9 cellular contexts compared by ENCODE assay signal in genomic region chr1:205678286-205679111, GRCh38. TPM values are rescaled to one million over a fixed set of nuclear protein-coding genes. Genes with fewer than 3 reads are reported as not detected.
A peak's percentile ranks its signal among the peaks of the same experiment; 100 is the strongest.
DNase-seq lines count a peak whose midpoint lies in the region; ATAC-seq and TF ChIP-seq lines count a peak whose summit lies in the region.
"Had no signal": no experiment of that assay in that cellular context is flagged by ENCODE, and none has a peak within 500 bp of the region (broad histone marks: within the 10 kb centered on the region; RNA-seq: fewer than 3 reads in every experiment).

No MANE protein-coding gene starts in this region.

- H2BK120ac ChIP-seq in IMR-90 (ENCODE audit: low read depth, low read length): no peak overlapping the region

- H3K27ac Mint-ChIP-seq in activated T-helper 2 cell treated with anti-CD3 and anti-CD28 coated beads, Interferon-gamma antibody, Interleukin-2, Interleukin-4, amounts not matched to agents 10 μg/mL and 5 μg/mL and 100 μg/mL, durations not matched to agents 14 hours and 24 hours and 36 hours: no peak overlapping the region
- H3K27ac Mint-ChIP-seq in CD14-positive monocyte: peak overlapping the region in 1 of 7 donors; percentile 62

- no peaks in the 10 kb centered on the region for H3K9me2 ChIP-seq in hepatocyte (replicated peaks; ENCODE audit: insufficient read depth)

- H3K36me3 ChIP-seq in IMR-90 (ENCODE audit: control insufficient read depth, insufficient read depth, low read length) (no peaks in the 10 kb centered on the region), hepatocyte (replicated peaks; ENCODE audit: insufficient read depth, low read depth) (no peaks in the 10 kb centered on the region), rectal smooth muscle tissue (ENCODE audit: control insufficient read depth, insufficient read depth, low read length) (no peaks in the 10 kb centered on the region)
- H3K36me3 ChIP-seq: pancreas had no signal

- H2AK5ac ChIP-seq in IMR-90 (ENCODE audit: low read depth, low read length): 0 out of 2 replicates have a peak overlapping the region, but pooled peaks have one; percentile 52

- H3K18ac ChIP-seq in IMR-90 (ENCODE audit: low read depth, low read length): no peak overlapping the region

- no peak for TF ChIP-seq CTCF in IMR-90 (conservative IDR thresholded peaks at IDR 0.05; ENCODE audit: low read depth, low read length)
- no peak for TF ChIP-seq CTCF in hepatocyte (IDR thresholded peaks at IDR 0.05; ENCODE audit: poor library complexity)
- no peak for TF ChIP-seq CTCF in CD14-positive monocyte (IDR thresholded peaks at IDR 0.05)

- H3K79me2 ChIP-seq in hepatocyte: peaks cover 38% of the 10 kb centered on the region

- H3K4me1 Mint-ChIP-seq in activated T-helper 2 cell treated with anti-CD3 and anti-CD28 coated beads, Interferon-gamma antibody, Interleukin-2, Interleukin-4, amounts not matched to agents 10 μg/mL and 5 μg/mL and 100 μg/mL, durations not matched to agents 14 hours and 24 hours and 36 hours (ENCODE audit: low read depth): peaks cover 7% of the 10 kb centered on the region
- H3K4me1 Mint-ChIP-seq in CD14-positive monocyte: peaks cover 27% of the 10 kb centered on the region

- peak overlapping the region; percentile 42 for H3K4me2 ChIP-seq in IMR-90 (ENCODE audit: low read depth, low read length)
- H3K4me2 ChIP-seq in hepatocyte: peak overlapping the region; percentile 99

- peaks cover 19% of the 10 kb centered on the region for H3K27me3 Mint-ChIP-seq in activated T-helper 2 cell treated with anti-CD3 and anti-CD28 coated beads, Interferon-gamma antibody, Interleukin-2, Interleukin-4, amounts not matched to agents 10 μg/mL and 5 μg/mL and 100 μg/mL, durations not matched to agents 14 hours and 24 hours and 36 hours (ENCODE audit: low read depth)
- H3K27me3 Mint-ChIP-seq in CD14-positive monocyte (ENCODE audit: low read depth in 3 of 3): peaks cover 28 to 36% (median 33%) of the 10 kb centered on the region in 3 donors

- peaks cover 3% of the 10 kb centered on the region; the same call in 1 of the 2 replicates for H3K27me3 ChIP-seq in IMR-90 (ENCODE audit: control insufficient read depth, insufficient read depth, low read length)
- no peaks in the 10 kb centered on the region for H3K27me3 ChIP-seq in hepatocyte
- H3K27me3 ChIP-seq in rectal smooth muscle tissue (ENCODE audit: control insufficient read depth, insufficient read depth, low read length): no peaks in the 10 kb centered on the region
- H3K27me3 ChIP-seq: pancreas had no signal

- peak overlapping the region; percentile 69 for H2AK9ac ChIP-seq in IMR-90 (replicated peaks; ENCODE audit: low read depth, low read length, poor library complexity)

- H3K56ac ChIP-seq in IMR-90 (ENCODE audit: extremely low read depth, insufficient read depth, low read length): no peak overlapping the region

- H4K20me1 ChIP-seq in IMR-90 (ENCODE audit: insufficient read depth, low read length): no peaks in the 10 kb centered on the region
- no peaks in the 10 kb centered on the region for H4K20me1 ChIP-seq in hepatocyte (ENCODE audit: insufficient read depth, poor library complexity, severe bottlenecking)

- H2BK20ac ChIP-seq in IMR-90 (ENCODE audit: low read depth, low read length): no peak overlapping the region

- CTCF ChIA-PET in IMR-90 (lab: Yijun Ruan, JAX): interaction anchor here (0.6 to 1.5 kb wide), 4 partner anchors 16 to 24 kb away, joined by 3 to 7 read pairs (median 4); no protein-coding TSS in a partner anchor

- no peak overlapping the region for H2BK15ac ChIP-seq in IMR-90 (ENCODE audit: low read depth, low read length)

- no peak overlapping the region for H3K4me3 ChIP-seq in IMR-90 (ENCODE audit: insufficient read depth, low read depth, low read length)
- H3K4me3 ChIP-seq in hepatocyte: no peak overlapping the region
- peak overlapping the region; percentile 4 for H3K4me3 ChIP-seq in rectal smooth muscle tissue (ENCODE audit: low read length)
- H3K4me3 ChIP-seq: pancreas had no signal

- 0 out of 2 replicates have a peak, but pooled peaks cover 3% of the 10 kb centered on the region for H3K9me1 ChIP-seq in IMR-90 (ENCODE audit: insufficient read depth, low read length)

- H2AFZ ChIP-seq in IMR-90 (replicated peaks; ENCODE audit: low read length, poor library complexity): peak overlapping the region; percentile 98
- H2AFZ ChIP-seq in hepatocyte: no peak overlapping the region

- TF ChIP-seq POLR2A in IMR-90 (IDR thresholded peaks at IDR 0.05; ENCODE audit: low read depth, low read length): no peak

- H3K27ac ChIP-seq in IMR-90 (ENCODE audit: insufficient read depth, low read length) (peak overlapping the region; percentile 46; the same call in 1 of the 2 replicates), hepatocyte (peak overlapping the region; percentile 74), rectal smooth muscle tissue (ENCODE audit: low read depth, low read length) (no peak overlapping the region)
- H3K27ac ChIP-seq: pancreas had no signal

- dilution Hi-C loops in IMR-90 (cut with HindIII; ENCODE audit: low sequenced_read_pairs, unreplicated experiment): no loop called here

- H4K8ac ChIP-seq in IMR-90 (ENCODE audit: low read depth in 2 of 2, low read length in 2 of 2): peak overlapping the region in 1 of 2 experiments; percentile 86; a peak in 2 of 4 replicates

- H3K4ac ChIP-seq in IMR-90 (ENCODE audit: low read depth, low read length): peak overlapping the region; percentile 11; the same call in 1 of the 2 replicates

- DNase-seq in IMR-90 (peak; percentile 55), hepatocyte (ENCODE audit: low spot score) (peak; percentile 42), NCI-H2107 (lab: John Stamatoyannopoulos, UW) (no peak), CD14-positive monocyte (ENCODE audit: low spot score) (no peak), HuH-7 (ENCODE audit: low spot score) (no peak)
- DNase-seq in activated T-helper 2 cell treated with anti-CD3 and anti-CD28 coated beads, Interferon-gamma antibody, Interleukin-2, Interleukin-4, amounts not matched to agents 10 μg/mL and 5 μg/mL and 100 μg/mL, durations not matched to agents 14 hours and 24 hours and 36 hours (ENCODE audit: low spot score): no peak
- DNase-seq in stimulated activated naive CD4-positive, alpha-beta T cell treated with Interleukin-2 at 50 U/mL for 16 hours (lab: John Stamatoyannopoulos, UW): no peak
- DNase-seq: pancreas had no signal

- H3K4me3 Mint-ChIP-seq in activated T-helper 2 cell treated with anti-CD3 and anti-CD28 coated beads, Interferon-gamma antibody, Interleukin-2, Interleukin-4, amounts not matched to agents 10 μg/mL and 5 μg/mL and 100 μg/mL, durations not matched to agents 14 hours and 24 hours and 36 hours (ENCODE audit: low read depth): peak overlapping the region; percentile 81
- H3K4me3 Mint-ChIP-seq in CD14-positive monocyte: peak overlapping the region in 1 of 2 donors; percentile 87

- ATAC-seq in IMR-90 (ENCODE audit: low read depth): peak; percentile 5

- POLR2A ChIA-PET in IMR-90 (lab: Charles Lee; ENCODE audit: unreplicated experiment): no interaction called here

- 57% methylated on average over 1 of the region's 10 CpGs; no CpG with 5 or more reads in 1 of the 2 experiments for WGBS in IMR-90 (ENCODE audit: extremely low coverage in 2 of 2, insufficient read length in 1 of 2), 2 experiments
- WGBS in hepatocyte (ENCODE audit: low lambda C conversion rate, missing lambda C conversion rate): 42% methylated on average over 10 of the region's 10 CpGs

- H3K4me1 ChIP-seq in IMR-90 (ENCODE audit: control insufficient read depth, insufficient read depth, low read length) (peaks cover 12% of the 10 kb centered on the region), hepatocyte (ENCODE audit: insufficient read depth) (peaks cover 48% of the 10 kb centered on the region), rectal smooth muscle tissue (ENCODE audit: control insufficient read depth, insufficient read depth, low read length) (no peaks in the 10 kb centered on the region)
- H3K4me1 ChIP-seq: pancreas had no signal

- no peak overlapping the region for H3K14ac ChIP-seq in IMR-90 (replicated peaks; ENCODE audit: low read depth, low read length)

- no peaks in the 10 kb centered on the region for H3K9me3 Mint-ChIP-seq in activated T-helper 2 cell treated with anti-CD3 and anti-CD28 coated beads, Interferon-gamma antibody, Interleukin-2, Interleukin-4, amounts not matched to agents 10 μg/mL and 5 μg/mL and 100 μg/mL, durations not matched to agents 14 hours and 24 hours and 36 hours
- H3K9me3 Mint-ChIP-seq in CD14-positive monocyte: peaks cover 0 to 11% (median 1%) of the 10 kb centered on the region in 7 donors

- H3K9me3 ChIP-seq in IMR-90 (ENCODE audit: control insufficient read depth, insufficient read depth, low read length) (no peaks in the 10 kb centered on the region), hepatocyte (ENCODE audit: low read depth) (no peaks in the 10 kb centered on the region)
- H3K9me3 ChIP-seq: pancreas had no signal

- in situ Hi-C loops in IMR-90 (cut with MboI; ENCODE audit: low sequenced_read_pairs): no loop called here

- H3K79me1 ChIP-seq in IMR-90 (ENCODE audit: low read depth in 1 of 2, low read length in 2 of 2): peaks cover 5 to 19% of the 10 kb centered on the region in 2 experiments; a peak in 3 of 4 replicates

- no peaks in the 10 kb centered on the region for H3K36me3 Mint-ChIP-seq in activated T-helper 2 cell treated with anti-CD3 and anti-CD28 coated beads, Interferon-gamma antibody, Interleukin-2, Interleukin-4, amounts not matched to agents 10 μg/mL and 5 μg/mL and 100 μg/mL, durations not matched to agents 14 hours and 24 hours and 36 hours (ENCODE audit: low read depth)
- H3K36me3 Mint-ChIP-seq in CD14-positive monocyte: peaks cover 0 to 7% of the 10 kb centered on the region in 2 donors

- no peak overlapping the region for H2BK5ac ChIP-seq in IMR-90 (ENCODE audit: low read depth, low read length, poor library complexity, severe bottlenecking)

- no peak overlapping the region; the same call in 1 of the 2 replicates for H4K91ac ChIP-seq in IMR-90 (ENCODE audit: insufficient read depth, low read depth, low read length)

- TF ChIP-seq RAD21 in IMR-90 (IDR thresholded peaks at IDR 0.05; ENCODE audit: low read length): no peak

- H3K9ac ChIP-seq in IMR-90 (ENCODE audit: low read depth, low read length) (no peak overlapping the region), rectal smooth muscle tissue (ENCODE audit: low read length) (no peak overlapping the region)

- no peak overlapping the region; the same call in 1 of the 2 replicates for H4K5ac ChIP-seq in IMR-90 (ENCODE audit: low read depth, low read length)

- BruUV-seq in IMR-90 (replicated peaks; lab: Mats Ljungman, UMichigan): no TSS peak

- H3K23ac ChIP-seq in IMR-90 (ENCODE audit: low read depth, low read length): 0 out of 2 replicates have a peak overlapping the region, but pooled peaks have one; percentile 0

- intact Hi-C loops in IMR-90 (cut with micrococcal nuclease) (no loop called here), CD14-positive monocyte (cut with micrococcal nuclease) (no loop called here)
- intact Hi-C loops in activated T-helper 2 cell treated with anti-CD3 and anti-CD28 coated beads, Interferon-gamma antibody, Interleukin-2, Interleukin-4, amounts not matched to agents 10 μg/mL and 5 μg/mL and 100 μg/mL, durations not matched to agents 14 hours and 24 hours and 36 hours (cut with micrococcal nuclease): no loop called here

RNA-seq across cellular contexts. Expression of gene SLC45A3, which starts 1.8 kb away (rescaled TPM):
- total RNA-seq in IMR-90 (2012; rRNA removed) (1.1 and 1.4 TPM in 2 replicates), hepatocyte (10.0 and 12.2 TPM in 2 replicates)
- polyA plus RNA-seq in IMR-90 (2012; rRNA removed) (2.5 and 3.0 TPM in 2 replicates), hepatocyte (4.6 and 4.8 TPM in 2 replicates), CD14-positive monocyte (under 1 TPM in 1 of 2 donors, not detected in 1; 0.11 TPM)
- polyA plus RNA-seq in IMR-90 (2012; cell fraction: cytosol; rRNA removed): 1.1 and 2.4 TPM in 2 replicates
- polyA plus RNA-seq in IMR-90 (2012; cell fraction: nucleus; rRNA removed; ENCODE audit: low replicate concordance): 2.9 and 5.4 TPM in 2 replicates
- 1.5 and 2.0 TPM in 2 replicates for total RNA-seq in activated T-helper 2 cell treated with anti-CD3 and anti-CD28 coated beads, Interferon-gamma antibody, Interleukin-2, Interleukin-4, amounts not matched to agents 10 μg/mL and 5 μg/mL and 100 μg/mL, durations not matched to agents 14 hours and 24 hours and 36 hours

RNA-seq across cellular contexts. Expression of gene ELK4, which starts 46.7 kb away (rescaled TPM):
- total RNA-seq in IMR-90 (2012; rRNA removed) (11.3 and 15.6 TPM in 2 replicates), hepatocyte (16.0 and 19.1 TPM in 2 replicates)
- polyA plus RNA-seq in IMR-90 (2012; rRNA removed) (3.3 and 4.6 TPM in 2 replicates), hepatocyte (4.7 and 6.1 TPM in 2 replicates), CD14-positive monocyte (1 to 10 TPM; 1.4 to 2.6 TPM)
- 0.54 and 0.71 TPM in 2 replicates for polyA plus RNA-seq in IMR-90 (2012; cell fraction: cytosol; rRNA removed)
- polyA plus RNA-seq in IMR-90 (2012; cell fraction: nucleus; rRNA removed; ENCODE audit: low replicate concordance): 1.1 and 8.4 TPM in 2 replicates
- 68.8 and 80.3 TPM in 2 replicates for total RNA-seq in activated T-helper 2 cell treated with anti-CD3 and anti-CD28 coated beads, Interferon-gamma antibody, Interleukin-2, Interleukin-4, amounts not matched to agents 10 μg/mL and 5 μg/mL and 100 μg/mL, durations not matched to agents 14 hours and 24 hours and 36 hours

Comparison
In these comparisons a context has a peak if more than half of its experiments do, and no peak if none do; other contexts are left out.
1. DNase-seq: peak in IMR-90 (single experiment) and hepatocyte (single experiment); none in activated T-helper 2 cell treated with anti-CD3 and anti-CD28 coated beads, Interferon-gamma antibody, Interleukin-2, Interleukin-4, amounts not matched to agents 10 μg/mL and 5 μg/mL and 100 μg/mL, durations not matched to agents 14 hours and 24 hours and 36 hours (single experiment), NCI-H2107 (single experiment), CD14-positive monocyte (single experiment), HuH-7 (single experiment) and stimulated activated naive CD4-positive, alpha-beta T cell treated with Interleukin-2 at 50 U/mL for 16 hours (single experiment).